In the genomic region with DNA sequence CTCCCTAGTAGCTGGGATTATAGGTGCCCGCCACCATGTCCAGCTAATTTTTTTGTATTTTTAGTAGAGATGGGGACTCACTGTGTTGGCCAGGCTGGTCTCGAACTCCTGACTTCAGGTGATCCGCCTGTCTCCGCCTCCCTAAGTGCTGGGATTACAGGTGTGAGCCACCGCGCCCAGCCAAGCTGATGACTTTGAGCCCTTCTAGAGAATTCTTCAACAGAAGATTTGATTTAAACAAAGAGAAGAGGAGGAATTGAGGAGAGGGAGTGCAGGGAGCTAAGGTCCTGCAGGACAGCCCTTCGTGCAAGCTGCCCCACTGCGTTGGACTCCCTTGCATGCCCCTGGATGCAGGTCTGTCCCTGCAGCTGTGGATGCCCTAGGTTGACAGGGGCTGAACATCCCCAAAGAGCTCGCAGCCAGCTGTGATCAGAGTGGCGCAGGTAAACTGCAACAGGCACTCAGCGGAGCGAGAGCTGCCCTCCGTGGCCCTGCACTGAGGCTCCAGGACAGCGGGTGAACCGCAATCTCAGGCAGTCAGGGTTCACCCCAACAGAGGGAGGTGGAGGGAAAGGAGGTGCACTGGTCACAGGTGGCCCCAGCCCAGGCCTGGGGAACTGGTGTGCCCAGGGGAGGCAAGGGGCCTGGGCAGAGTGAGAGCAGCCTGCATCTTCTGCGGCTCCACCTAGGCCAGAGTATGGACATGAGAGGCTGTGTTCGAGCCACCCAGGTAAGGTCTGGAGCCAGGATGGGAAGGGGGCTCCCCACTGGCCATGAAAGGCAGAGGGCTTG, we compare ENCODE assay signal across 1 cellular context.
TF ChIP-seq lines count a peak whose summit lies in the region.

No MANE protein-coding gene starts in this region.

TF ChIP-seq in WTC11, 78 proteins besides CTCF, POLR2A, EP300 and RAD21 (continued from another document):
- TF ChIP-seq, protein P1, sequence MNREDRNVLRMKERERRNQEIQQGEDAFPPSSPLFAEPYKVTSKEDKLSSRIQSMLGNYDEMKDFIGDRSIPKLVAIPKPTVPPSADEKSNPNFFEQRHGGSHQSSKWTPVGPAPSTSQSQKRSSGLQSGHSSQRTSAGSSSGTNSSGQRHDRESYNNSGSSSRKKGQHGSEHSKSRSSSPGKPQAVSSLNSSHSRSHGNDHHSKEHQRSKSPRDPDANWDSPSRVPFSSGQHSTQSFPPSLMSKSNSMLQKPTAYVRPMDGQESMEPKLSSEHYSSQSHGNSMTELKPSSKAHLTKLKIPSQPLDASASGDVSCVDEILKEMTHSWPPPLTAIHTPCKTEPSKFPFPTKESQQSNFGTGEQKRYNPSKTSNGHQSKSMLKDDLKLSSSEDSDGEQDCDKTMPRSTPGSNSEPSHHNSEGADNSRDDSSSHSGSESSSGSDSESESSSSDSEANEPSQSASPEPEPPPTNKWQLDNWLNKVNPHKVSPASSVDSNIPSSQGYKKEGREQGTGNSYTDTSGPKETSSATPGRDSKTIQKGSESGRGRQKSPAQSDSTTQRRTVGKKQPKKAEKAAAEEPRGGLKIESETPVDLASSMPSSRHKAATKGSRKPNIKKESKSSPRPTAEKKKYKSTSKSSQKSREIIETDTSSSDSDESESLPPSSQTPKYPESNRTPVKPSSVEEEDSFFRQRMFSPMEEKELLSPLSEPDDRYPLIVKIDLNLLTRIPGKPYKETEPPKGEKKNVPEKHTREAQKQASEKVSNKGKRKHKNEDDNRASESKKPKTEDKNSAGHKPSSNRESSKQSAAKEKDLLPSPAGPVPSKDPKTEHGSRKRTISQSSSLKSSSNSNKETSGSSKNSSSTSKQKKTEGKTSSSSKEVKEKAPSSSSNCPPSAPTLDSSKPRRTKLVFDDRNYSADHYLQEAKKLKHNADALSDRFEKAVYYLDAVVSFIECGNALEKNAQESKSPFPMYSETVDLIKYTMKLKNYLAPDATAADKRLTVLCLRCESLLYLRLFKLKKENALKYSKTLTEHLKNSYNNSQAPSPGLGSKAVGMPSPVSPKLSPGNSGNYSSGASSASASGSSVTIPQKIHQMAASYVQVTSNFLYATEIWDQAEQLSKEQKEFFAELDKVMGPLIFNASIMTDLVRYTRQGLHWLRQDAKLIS (CRISPR knock-in tag; IDR thresholded peaks at IDR 0.05; ENCODE audit: borderline replicate concordance): no peak
- TF ChIP-seq, protein P2, sequence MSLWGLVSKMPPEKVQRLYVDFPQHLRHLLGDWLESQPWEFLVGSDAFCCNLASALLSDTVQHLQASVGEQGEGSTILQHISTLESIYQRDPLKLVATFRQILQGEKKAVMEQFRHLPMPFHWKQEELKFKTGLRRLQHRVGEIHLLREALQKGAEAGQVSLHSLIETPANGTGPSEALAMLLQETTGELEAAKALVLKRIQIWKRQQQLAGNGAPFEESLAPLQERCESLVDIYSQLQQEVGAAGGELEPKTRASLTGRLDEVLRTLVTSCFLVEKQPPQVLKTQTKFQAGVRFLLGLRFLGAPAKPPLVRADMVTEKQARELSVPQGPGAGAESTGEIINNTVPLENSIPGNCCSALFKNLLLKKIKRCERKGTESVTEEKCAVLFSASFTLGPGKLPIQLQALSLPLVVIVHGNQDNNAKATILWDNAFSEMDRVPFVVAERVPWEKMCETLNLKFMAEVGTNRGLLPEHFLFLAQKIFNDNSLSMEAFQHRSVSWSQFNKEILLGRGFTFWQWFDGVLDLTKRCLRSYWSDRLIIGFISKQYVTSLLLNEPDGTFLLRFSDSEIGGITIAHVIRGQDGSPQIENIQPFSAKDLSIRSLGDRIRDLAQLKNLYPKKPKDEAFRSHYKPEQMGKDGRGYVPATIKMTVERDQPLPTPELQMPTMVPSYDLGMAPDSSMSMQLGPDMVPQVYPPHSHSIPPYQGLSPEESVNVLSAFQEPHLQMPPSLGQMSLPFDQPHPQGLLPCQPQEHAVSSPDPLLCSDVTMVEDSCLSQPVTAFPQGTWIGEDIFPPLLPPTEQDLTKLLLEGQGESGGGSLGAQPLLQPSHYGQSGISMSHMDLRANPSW (CRISPR knock-in tag; conservative IDR thresholded peaks at IDR 0.05; ENCODE audit: low read depth): no peak
- TF ChIP-seq SMAD4 (CRISPR knock-in tag; IDR thresholded peaks at IDR 0.05): no peak
- TF ChIP-seq MXD4 (CRISPR knock-in tag; IDR thresholded peaks at IDR 0.05; ENCODE audit: borderline replicate concordance): no peak
- TF ChIP-seq NFATC4 (CRISPR knock-in tag; IDR thresholded peaks at IDR 0.05): no peak
- no peak for TF ChIP-seq CREB1 (CRISPR knock-in tag; IDR thresholded peaks at IDR 0.05)
- TF ChIP-seq ZNF317 (CRISPR knock-in tag; IDR thresholded peaks at IDR 0.05; ENCODE audit: borderline replicate concordance, low read depth): no peak
- no peak for TF ChIP-seq EMX1 (CRISPR knock-in tag; IDR thresholded peaks at IDR 0.05)
